9 cellular contexts compared by ENCODE assay signal in genomic region chr2:20145497-20146193, GRCh38.
DNase-seq lines count a peak whose midpoint lies in the region; ATAC-seq and TF ChIP-seq lines count a peak whose summit lies in the region.
"Had no signal": no experiment of that assay in that cellular context is flagged by ENCODE, and none has a peak within 500 bp of the region (broad histone marks: within the 10 kb centered on the region; RNA-seq: fewer than 3 reads in every experiment).

No MANE protein-coding gene starts in this region.

- intact Hi-C loops in colonic mucosa (cut with DNase I) = no loop called here

- no peak overlapping the region for H3K27ac ChIP-seq in colonic mucosa

- no peaks in the 10 kb centered on the region for H3K27me3 ChIP-seq in colonic mucosa

- peak; percentile 58 for ATAC-seq in HG03025 (IDR thresholded peaks at IDR 0.05; ENCODE audit: low FRiP score, unreplicated experiment)

- H3K4me1 ChIP-seq in colonic mucosa = no peaks in the 10 kb centered on the region
- H3K4me1 ChIP-seq: Caco-2 had no signal

- no peaks in the 10 kb centered on the region for H3K9me3 ChIP-seq in colonic mucosa
- H3K9me3 ChIP-seq: Caco-2 had no signal

- TF ChIP-seq CTCF in GM10266 (IDR thresholded peaks at IDR 0.05; ENCODE audit: control insufficient read depth, insufficient read depth, low read depth, missing control alignments) (no peak), colonic mucosa (IDR thresholded peaks at IDR 0.05) (no peak)

- peak; percentile 77 for DNase-seq in GM10266 (ENCODE audit: extremely low spot score)
- DNase-seq in GM19240 (ENCODE audit: insufficient read length, low spot score) = peak; percentile 39
- DNase-seq in colonic mucosa = peak; percentile 54
- no peak for DNase-seq in DMS53 treated with DMSO at 0.1 percent for 48 hours (lab: John Stamatoyannopoulos, UW; ENCODE audit: unreplicated experiment)
- no peak for DNase-seq in cortex of kidney (lab: John Stamatoyannopoulos, UW)
- no peak for DNase-seq in occipital lobe (lab: John Stamatoyannopoulos, UW)
- DNase-seq in COR-L47 (lab: John Stamatoyannopoulos, UW) = no peak

- H3K4me3 ChIP-seq in colonic mucosa = no peak overlapping the region

- H3K36me3 ChIP-seq in colonic mucosa = no peaks in the 10 kb centered on the region

- H3K9ac ChIP-seq in colonic mucosa (ENCODE audit: low read depth in 2 of 2, low read length in 2 of 2) = peak overlapping the region; percentile 15 to 29

Comparison
In these comparisons a context has a peak if more than half of its experiments do, and no peak if none do; other contexts are left out.
1. DNase-seq: peak in GM10266 (single experiment), GM19240 (single experiment) and colonic mucosa (single experiment); none in DMS53 treated with DMSO at 0.1 percent for 48 hours (single experiment), cortex of kidney (single experiment), occipital lobe (single experiment) and COR-L47 (single experiment).